8 cellular contexts compared by ENCODE assay signal in genomic region chr5:77076961-77077820, GRCh38. TPM values are rescaled to one million over a fixed set of nuclear protein-coding genes. Genes with fewer than 3 reads are reported as not detected.
DNase-seq lines count a peak whose midpoint lies in the region; ATAC-seq and TF ChIP-seq lines count a peak whose summit lies in the region.

No MANE protein-coding gene starts in this region.

- intact Hi-C loops in Right ventricle myocardium inferior (cut with DNase I), result no loop called here
- intact Hi-C loops in upper lobe of right lung (cut with DNase I), result no loop called here

- H3K4me1 ChIP-seq in upper lobe of right lung, result peaks cover 5% of the 10 kb centered on the region

- H3K27me3 Mint-ChIP-seq in osteocyte (ENCODE audit: unreplicated experiment), result no peaks in the 10 kb centered on the region

- peaks cover 0 to under 1% of the 10 kb centered on the region in 2 donors for H3K9me3 Mint-ChIP-seq in activated naive CD4-positive, alpha-beta T cell treated with anti-CD3 and anti-CD28 coated beads, Interleukin-2, amount 50 U/mL, for 72 hours
- no peaks in the 10 kb centered on the region for H3K9me3 Mint-ChIP-seq in osteocyte (ENCODE audit: unreplicated experiment)

- peak overlapping the region; percentile 65 for H3K4me3 Mint-ChIP-seq in osteocyte (ENCODE audit: unreplicated experiment)

- H3K36me3 Mint-ChIP-seq in activated naive CD4-positive, alpha-beta T cell treated with anti-CD3 and anti-CD28 coated beads, Interleukin-2, amount 50 U/mL, for 72 hours, result no peaks in the 10 kb centered on the region
- peaks cover 18% of the 10 kb centered on the region for H3K36me3 Mint-ChIP-seq in osteocyte (ENCODE audit: unreplicated experiment)

- no peaks in the 10 kb centered on the region for H3K9me3 ChIP-seq in upper lobe of right lung

- peak; percentile 80 for TF ChIP-seq CTCF in osteocyte (IDR thresholded peaks at IDR 0.05)
- TF ChIP-seq CTCF in upper lobe of right lung (IDR thresholded peaks at IDR 0.05), result peak; percentile 61

- DNase-seq in OCI-M1 (lab: John Stamatoyannopoulos, UW), result peak; percentile 51
- DNase-seq in activated naive CD4-positive, alpha-beta T cell treated with anti-CD3 and anti-CD28 coated beads, Interleukin-2, amount 50 U/mL, for 72 hours (ENCODE audit: low spot score in 2 of 2), result peak; percentile 64 to 73
- peak; percentile 91 for DNase-seq in Right ventricle myocardium inferior (ENCODE audit: missing footprints)
- peak; percentile 91 for DNase-seq in osteocyte (ENCODE audit: extremely low spot score, unreplicated experiment)
- DNase-seq in upper lobe of right lung, result peak; percentile 84
- no peak for DNase-seq in COLO829 (ENCODE audit: low spot score)

- H3K36me3 ChIP-seq in upper lobe of right lung, result no peaks in the 10 kb centered on the region

- no peaks in the 10 kb centered on the region for H3K27me3 ChIP-seq in upper lobe of right lung

- peak overlapping the region; percentile 38 for H3K4me3 ChIP-seq in upper lobe of right lung

- H3K27ac ChIP-seq in upper lobe of right lung, result no peak overlapping the region

- H3K4me1 Mint-ChIP-seq in osteocyte (ENCODE audit: unreplicated experiment), result peaks cover 13% of the 10 kb centered on the region

- ATAC-seq in GM18520 (IDR thresholded peaks at IDR 0.05; ENCODE audit: unreplicated experiment), result peak; percentile 75
- peak; percentile 81 for ATAC-seq in HG02973 (IDR thresholded peaks at IDR 0.05; ENCODE audit: unreplicated experiment)
- ATAC-seq in activated naive CD4-positive, alpha-beta T cell treated with anti-CD3 and anti-CD28 coated beads, Interleukin-2, amount 50 U/mL, for 72 hours, result peak; percentile 89 to 91
- peak; percentile 88 for ATAC-seq in Right ventricle myocardium inferior
- peak; percentile 94 for ATAC-seq in upper lobe of right lung

- H3K27ac Mint-ChIP-seq in activated naive CD4-positive, alpha-beta T cell treated with anti-CD3 and anti-CD28 coated beads, Interleukin-2, amount 50 U/mL, for 72 hours, result no peak overlapping the region
- H3K27ac Mint-ChIP-seq in osteocyte (ENCODE audit: unreplicated experiment), result peak overlapping the region; percentile 46

RNA-seq across cellular contexts. Expression of gene ZBED3, which starts 9.9 kb away (rescaled TPM):
- total RNA-seq in activated naive CD4-positive, alpha-beta T cell treated with anti-CD3 and anti-CD28 coated beads, Interleukin-2, amount 50 U/mL, for 72 hours, result 1 to 10 TPM in 1 of 2 donors, under 1 TPM in 1; 0.20 to 2.0 TPM
- total RNA-seq in Right ventricle myocardium inferior (6.5 TPM), osteocyte (18.0 and 21.0 TPM in 2 replicates), upper lobe of right lung (14.8 TPM)

RNA-seq across cellular contexts. Expression of gene AGGF1, which starts 47.0 kb away (rescaled TPM):
- total RNA-seq in activated naive CD4-positive, alpha-beta T cell treated with anti-CD3 and anti-CD28 coated beads, Interleukin-2, amount 50 U/mL, for 72 hours, result 10 to 100 TPM; 19.6 to 25.6 TPM
- total RNA-seq in Right ventricle myocardium inferior, result 14.5 TPM
- 22.7 and 23.7 TPM in 2 replicates for total RNA-seq in osteocyte
- 22.3 TPM for total RNA-seq in upper lobe of right lung
